Comparison of ENCODE assay signal across 1 cellular context in genomic region chr14:77059276-77059934, GRCh38.
TF ChIP-seq lines count a peak whose summit lies in the region.

No MANE protein-coding gene starts in this region.

TF ChIP-seq in K562, 482 proteins besides CTCF, POLR2A, EP300 and RAD21 (continued from another document and continues in another):
- 0 out of 2 replicates have a peak, but pooled peaks have one; percentile 48 for TF ChIP-seq ZNF592 (IDR thresholded peaks at IDR 0.05)
- TF ChIP-seq POLR2H (tag; IDR thresholded peaks at IDR 0.05; ENCODE audit: low read depth): no peak
- no peak for TF ChIP-seq PHF20 (IDR thresholded peaks at IDR 0.05; ENCODE audit: partially characterized antibody)
- no peak for TF ChIP-seq ZNF449 (CRISPR knock-in tag; IDR thresholded peaks at IDR 0.05)
- no peak for TF ChIP-seq PHTF2 (CRISPR knock-in tag; IDR thresholded peaks at IDR 0.05)
- no peak for TF ChIP-seq HMGXB4 (CRISPR knock-in tag; IDR thresholded peaks at IDR 0.05)
- 0 out of 4 replicates have a peak, but pooled peaks of 1 of the 2 experiments have one; percentile 29 for TF ChIP-seq SIN3A (IDR thresholded peaks at IDR 0.05; ENCODE audit: borderline replicate concordance in 2 of 2, control insufficient read depth in 1 of 2, low read depth in 2 of 2, low read length in 2 of 2)
- TF ChIP-seq NEUROD1 (IDR thresholded peaks at IDR 0.05; ENCODE audit: borderline replicate concordance, low read depth, low read length, partially characterized antibody): no peak
- TF ChIP-seq HSF4 (CRISPR knock-in tag; IDR thresholded peaks at IDR 0.05; ENCODE audit: borderline replicate concordance): no peak
- TF ChIP-seq TAF7 (tag; IDR thresholded peaks at IDR 0.05): no peak
- TF ChIP-seq CHD1 (IDR thresholded peaks at IDR 0.05; ENCODE audit: low read length): no peak
- no peak for TF ChIP-seq U2AF2 (optimal IDR thresholded peaks at IDR 0.05; ENCODE audit: low read depth, low read length)
- no peak for TF ChIP-seq MTF1 (CRISPR knock-in tag; IDR thresholded peaks at IDR 0.05; ENCODE audit: borderline replicate concordance)
- TF ChIP-seq DPF2 (IDR thresholded peaks at IDR 0.05): 0 out of 2 replicates have a peak, but pooled peaks have one; percentile 34
- TF ChIP-seq MEIS2 (IDR thresholded peaks at IDR 0.05; ENCODE audit: partially characterized antibody): peak; percentile 61
- TF ChIP-seq ZNF384 (IDR thresholded peaks at IDR 0.05; ENCODE audit: low read depth, low read length): no peak
- TF ChIP-seq GTF2B (IDR thresholded peaks at IDR 0.05; ENCODE audit: extremely low read depth, insufficient read length): no peak
- no peak for TF ChIP-seq ELF1 (tag; IDR thresholded peaks at IDR 0.05)
- TF ChIP-seq ZNF655 (CRISPR knock-in tag; IDR thresholded peaks at IDR 0.05): no peak
- TF ChIP-seq MAFG (tag; conservative IDR thresholded peaks at IDR 0.05): no peak; the same call in 1 of the 2 replicates
- peak; percentile 94 for TF ChIP-seq TFAP4 (CRISPR knock-in tag; IDR thresholded peaks at IDR 0.05; ENCODE audit: borderline replicate concordance)
- TF ChIP-seq TBP (optimal IDR thresholded peaks at IDR 0.05; ENCODE audit: low read depth, low read length): no peak
- TF ChIP-seq NFE2 (IDR thresholded peaks at IDR 0.05; ENCODE audit: low read depth): peak; percentile 59; the same call in 1 of the 2 replicates
- TF ChIP-seq ZZZ3 (IDR thresholded peaks at IDR 0.05): no peak
- TF ChIP-seq ZNF217 (CRISPR knock-in tag; IDR thresholded peaks at IDR 0.05): no peak
- TF ChIP-seq ZNF165 (CRISPR knock-in tag; IDR thresholded peaks at IDR 0.05; ENCODE audit: borderline replicate concordance): no peak
- peak; percentile 85 for TF ChIP-seq MGA (IDR thresholded peaks at IDR 0.05)
- no peak for TF ChIP-seq RHOXF2B (CRISPR knock-in tag; conservative IDR thresholded peaks at IDR 0.05)
- no peak for TF ChIP-seq CREB5 (CRISPR knock-in tag; IDR thresholded peaks at IDR 0.05)
- TF ChIP-seq SETDB1 (IDR thresholded peaks at IDR 0.05; ENCODE audit: low read length): no peak
- peak; percentile 55 for TF ChIP-seq ZFX (CRISPR knock-in tag; IDR thresholded peaks at IDR 0.05)
- no peak for TF ChIP-seq CREBBP (IDR thresholded peaks at IDR 0.05; ENCODE audit: low read depth, low read length)
- no peak for TF ChIP-seq ZNF76 (CRISPR knock-in tag; IDR thresholded peaks at IDR 0.05; ENCODE audit: borderline replicate concordance)
